8 cellular contexts compared by ENCODE assay signal in the genomic region with DNA sequence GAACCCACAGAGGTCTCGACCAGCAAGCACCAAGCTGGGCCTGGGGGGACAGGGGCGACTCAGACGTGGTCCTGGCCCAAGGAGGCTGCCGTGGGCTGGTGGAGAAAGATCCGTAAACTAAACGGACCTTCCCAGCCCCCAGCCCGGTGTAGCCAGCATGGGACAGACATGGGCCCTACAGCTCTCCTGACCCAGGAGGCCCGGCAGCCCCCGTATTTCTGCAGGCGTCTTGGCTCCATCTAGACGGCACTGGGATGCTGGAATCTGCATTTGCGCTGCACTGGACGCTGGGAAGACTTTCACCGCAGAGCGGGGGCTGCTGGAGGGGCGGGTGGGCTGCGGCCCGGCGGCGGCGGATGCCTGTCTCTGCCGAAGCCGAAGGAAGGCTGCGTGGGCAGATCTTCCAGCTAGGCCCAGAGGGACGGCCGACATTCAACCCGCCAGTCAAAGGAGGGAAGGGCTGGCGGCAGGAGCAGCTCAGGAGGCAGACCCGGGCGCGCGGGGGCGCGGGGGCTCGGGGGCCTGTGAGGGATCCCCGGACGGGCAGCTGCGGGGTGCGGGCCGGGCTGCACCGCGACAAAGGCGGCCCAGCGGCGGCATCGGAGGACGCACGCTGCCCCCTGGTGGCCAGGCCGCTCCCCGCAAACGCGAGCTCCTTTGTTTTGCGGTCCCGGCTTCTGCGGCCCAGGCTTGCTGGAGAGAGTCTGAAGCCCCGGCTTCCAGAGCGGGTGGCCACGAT.
DNase-seq lines count a peak whose midpoint lies in the region; ATAC-seq, FAIRE-seq and TF ChIP-seq lines count a peak whose summit lies in the region.

No MANE protein-coding gene starts in this region.

- no peaks in the 10 kb centered on the region for H3K9me1 ChIP-seq in endothelial cell of umbilical vein (replicated peaks; ENCODE audit: control insufficient read depth, extremely low read depth, insufficient read depth, low read length)

- POLR2A ChIA-PET in endothelial cell of umbilical vein (lab: Charles Lee), result no interaction called here

- ATAC-seq in HG02759 (IDR thresholded peaks at IDR 0.05; ENCODE audit: unreplicated experiment) (peak; percentile 80), HG03196 (IDR thresholded peaks at IDR 0.05; ENCODE audit: unreplicated experiment) (no peak)

- CTCF ChIA-PET in endothelial cell of umbilical vein (lab: Charles Lee), result interaction anchor here (0.8 to 2.6 kb wide), 28 partner anchors 8 to 1605 kb away, joined by 3 to 61 read pairs (median 4); a partner anchor contains a TSS

- intact Hi-C loops in endothelial cell of umbilical vein (cut with micrococcal nuclease), result loop anchor here (1.0 to 5.0 kb wide), 5 partner anchors 266 to 692 kb away; a partner anchor contains a TSS

- H3K27me3 ChIP-seq in endothelial cell of umbilical vein (ENCODE audit: control insufficient read depth in 2 of 2, insufficient read depth in 2 of 2, low read length in 2 of 2), result no peaks in the 10 kb centered on the region

- no peak overlapping the region for H3K27ac ChIP-seq in endothelial cell of umbilical vein (ENCODE audit: insufficient read depth, low read depth, low read length)

- no peaks in the 10 kb centered on the region for H3K79me2 ChIP-seq in endothelial cell of umbilical vein (ENCODE audit: control insufficient read depth, insufficient read depth, low read length)

- TF ChIP-seq CTCF in GM12864 (IDR thresholded peaks at IDR 0.05; ENCODE audit: low read depth, low read length, missing control alignments) (peak; percentile 77), endothelial cell of umbilical vein (IDR thresholded peaks at IDR 0.05; ENCODE audit: extremely low read depth in 1 of 2, insufficient read depth in 1 of 2, low read depth in 1 of 2, low read length in 2 of 2) (peak; percentile 76 to 83)

- no peaks in the 10 kb centered on the region for H3K4me1 ChIP-seq in endothelial cell of umbilical vein (ENCODE audit: control insufficient read depth, extremely low read depth, insufficient read depth, low read length)

- H3K9me3 ChIP-seq in endothelial cell of umbilical vein (replicated peaks; ENCODE audit: control insufficient read depth, insufficient read depth, low read length), result no peaks in the 10 kb centered on the region

- dilution Hi-C loops in endothelial cell of umbilical vein (cut with MboI; ENCODE audit: extremely low pct_ligation_motif_present, low sequenced_read_pairs), result no loop called here

- DNase-seq in GM12864 (ENCODE audit: low read depth), result no peak
- peak; percentile 65 for DNase-seq in NCI-H748 treated with DMSO at 0.1 percent for 48 hours (lab: John Stamatoyannopoulos, UW)
- DNase-seq in activated CD8-positive, alpha-beta memory T cell treated with anti-CD3 and anti-CD28 coated beads for 48 hours (ENCODE audit: low read depth in 2 of 3, low spot score in 2 of 3), result peak; percentile 10 to 46 (median 46)
- DNase-seq in endothelial cell of umbilical vein (ENCODE audit: low read depth, low spot score), result peak; percentile 29
- DNase-seq in middle frontal gyrus (ENCODE audit: extremely low spot score, low spot score), result peak; percentile 40
- peak; percentile 82 for DNase-seq in stimulated activated CD8-positive, alpha-beta memory T cell treated with anti-CD3 and anti-CD28 coated beads, Interleukin-4, amount 100 ng/mL, for 48 hours

- H4K20me1 ChIP-seq in endothelial cell of umbilical vein (replicated peaks; ENCODE audit: control insufficient read depth, extremely low read depth, insufficient read depth, low read length), result no peaks in the 10 kb centered on the region

- no peaks in the 10 kb centered on the region for H3K36me3 ChIP-seq in endothelial cell of umbilical vein (ENCODE audit: control insufficient read depth in 2 of 2, extremely low read depth in 1 of 2, insufficient read depth in 2 of 2, low read length in 2 of 2)

- TF ChIP-seq POLR2A in endothelial cell of umbilical vein (IDR thresholded peaks at IDR 0.05; ENCODE audit: low read depth, low read length), result no peak

- no peak overlapping the region for H3K4me3 ChIP-seq in GM12864 (ENCODE audit: low read depth, low read length)
- peak overlapping the region in 1 of 3 experiments; percentile 21 for H3K4me3 ChIP-seq in endothelial cell of umbilical vein (replicated peaks in 1 of 3; ENCODE audit: insufficient read depth in 1 of 3, low read depth in 1 of 3, low read length in 3 of 3)

- no peak for FAIRE-seq in endothelial cell of umbilical vein (lab: Jason Lieb, UNC)

- H2AFZ ChIP-seq in endothelial cell of umbilical vein (ENCODE audit: low read depth, low read length), result peak overlapping the region; percentile 53

- BruUV-seq in endothelial cell of umbilical vein (replicated peaks; lab: Mats Ljungman, UMichigan), result no TSS peak

- H3K9ac ChIP-seq in endothelial cell of umbilical vein (replicated peaks; ENCODE audit: extremely low read depth, insufficient read depth, low read length), result no peak overlapping the region

- H3K4me2 ChIP-seq in endothelial cell of umbilical vein (ENCODE audit: insufficient read depth, low read length), result peak overlapping the region; percentile 21

TF ChIP-seq in endothelial cell of umbilical vein, 7 proteins besides CTCF, POLR2A, EP300 and RAD21:
- TF ChIP-seq FOS (IDR thresholded peaks at IDR 0.05; ENCODE audit: borderline replicate concordance, insufficient read depth, low read length) (peak; percentile 5), MYC (IDR thresholded peaks at IDR 0.05; ENCODE audit: low read depth, low read length) (no peak), JUN (IDR thresholded peaks at IDR 0.05; ENCODE audit: borderline replicate concordance, insufficient read depth, insufficient read length, low read depth) (no peak)
- TF ChIP-seq, protein P1, sequence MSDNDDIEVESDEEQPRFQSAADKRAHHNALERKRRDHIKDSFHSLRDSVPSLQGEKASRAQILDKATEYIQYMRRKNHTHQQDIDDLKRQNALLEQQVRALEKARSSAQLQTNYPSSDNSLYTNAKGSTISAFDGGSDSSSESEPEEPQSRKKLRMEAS (IDR thresholded peaks at IDR 0.05; ENCODE audit: insufficient read depth, insufficient read length), result no peak
